ENCODE assay signal across 1 cellular context in the genomic region with DNA sequence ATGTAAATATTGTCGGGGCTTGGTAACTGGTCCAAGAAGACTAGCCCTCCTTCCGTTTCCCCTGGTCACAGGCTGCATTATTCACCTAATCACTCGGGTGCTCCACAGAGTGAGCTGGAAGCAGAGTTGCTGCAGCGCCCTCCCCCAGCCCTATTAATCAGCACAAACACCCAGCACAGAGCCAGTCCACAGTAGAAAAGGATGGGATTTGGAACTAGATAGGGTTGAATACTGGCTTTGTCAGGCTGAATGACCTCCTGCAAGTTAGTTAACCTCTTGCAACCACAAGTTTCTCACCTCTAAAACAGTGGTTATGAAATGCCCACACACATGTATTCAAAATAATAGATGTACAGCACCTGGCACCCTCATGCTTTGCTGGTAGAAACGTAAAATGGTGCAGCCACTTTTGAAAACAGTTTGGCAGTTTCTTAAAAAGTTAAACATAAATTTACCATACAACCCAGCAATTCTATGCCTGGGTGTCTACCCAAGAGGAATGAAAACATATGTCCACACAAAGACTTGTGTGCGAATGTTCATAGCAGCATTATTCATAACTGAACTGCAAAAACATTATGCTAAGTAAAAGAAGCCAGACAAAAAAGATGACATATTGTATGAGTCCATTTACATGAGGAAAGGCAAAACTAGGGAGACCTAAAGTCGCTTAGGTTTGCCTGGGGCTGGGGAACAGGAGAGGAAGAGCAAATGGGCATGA.
TF ChIP-seq lines count a peak whose summit lies in the region.

No MANE protein-coding gene starts in this region.

TF ChIP-seq in H1, 55 proteins besides CTCF, POLR2A, EP300 and RAD21:
- TF ChIP-seq SP1 (IDR thresholded peaks at IDR 0.05; ENCODE audit: low read depth, low read length), result no peak
